Comparison of ENCODE assay signal across 10 cellular contexts in genomic region chr3:50265988-50266387, GRCh38. TPM values are rescaled to one million over a fixed set of nuclear protein-coding genes. Genes with fewer than 3 reads are reported as not detected.
DNase-seq lines count a peak whose midpoint lies in the region; ATAC-seq and TF ChIP-seq lines count a peak whose summit lies in the region.
"Had no signal": no experiment of that assay in that cellular context is flagged by ENCODE, and none has a peak within 500 bp of the region (broad histone marks: within the 10 kb centered on the region; RNA-seq: fewer than 3 reads in every experiment).

No MANE protein-coding gene starts in this region.

- no peak for TF ChIP-seq POLR2A in testis (IDR thresholded peaks at IDR 0.05)
- no peak for TF ChIP-seq POLR2A in GM18505 (IDR thresholded peaks at IDR 0.05; ENCODE audit: borderline replicate concordance, extremely low read depth, insufficient read depth, insufficient read length)

- ATAC-seq in GM18505 (IDR thresholded peaks at IDR 0.05; ENCODE audit: unreplicated experiment), result no peak
- ATAC-seq: CD8-positive, alpha-beta T cell had no signal

- peak overlapping the region; percentile 25; the same call in 1 of the 2 replicates for H3K4me3 Mint-ChIP-seq in HFFc6
- H3K4me3 Mint-ChIP-seq: CD8-positive, alpha-beta T cell had no signal

- H3K27me3 Mint-ChIP-seq in HFFc6 (ENCODE audit: insufficient read depth), result peaks cover 12% of the 10 kb centered on the region

- peaks cover 69% of the 10 kb centered on the region for H3K4me1 Mint-ChIP-seq in HFFc6 (ENCODE audit: low read depth)

- H3K27ac Mint-ChIP-seq in HFFc6, result peak overlapping the region; percentile 80
- H3K27ac Mint-ChIP-seq: CD8-positive, alpha-beta T cell had no signal

- H3K4me3 ChIP-seq in coronary artery, result peak overlapping the region; percentile 74
- peak overlapping the region in 1 of 2 donors; percentile 79 for H3K4me3 ChIP-seq in muscle layer of colon (ENCODE audit: low read depth in 1 of 2, low read length in 2 of 2)
- no peak overlapping the region for H3K4me3 ChIP-seq in testis

- H3K36me3 ChIP-seq in muscle layer of colon (ENCODE audit: insufficient read depth, low read length) (peaks cover 2% of the 10 kb centered on the region), testis (ENCODE audit: low read depth, missing control alignments) (no peaks in the 10 kb centered on the region)

- H3K4me1 ChIP-seq in muscle layer of colon (ENCODE audit: insufficient read depth, low read length) (peaks cover 66% of the 10 kb centered on the region), testis (peaks cover 64% of the 10 kb centered on the region)

- no peaks in the 10 kb centered on the region for H3K36me3 Mint-ChIP-seq in HFFc6 (ENCODE audit: low read depth)
- H3K36me3 Mint-ChIP-seq: CD8-positive, alpha-beta T cell had no signal

- H3K9ac ChIP-seq in muscle layer of colon (ENCODE audit: low read length), result no peak overlapping the region

- DNase-seq in HFFc6, result no peak
- no peak for DNase-seq in coronary artery (ENCODE audit: low spot score)
- DNase-seq in testis, result no peak
- no peak for DNase-seq in midbrain (lab: John Stamatoyannopoulos, UW)
- DNase-seq in SHP77 treated with DMSO at 0.1 percent for 48 hours (lab: John Stamatoyannopoulos, UW), result no peak
- DNase-seq: CD8-positive, alpha-beta T cell; NCI-H226 had no signal

- intact Hi-C loops in testis (cut with DNase I; ENCODE audit: low total_unique reads), result no loop called here

- no peaks in the 10 kb centered on the region for H3K9me3 ChIP-seq in muscle layer of colon (ENCODE audit: low read length)
- no peaks in the 10 kb centered on the region for H3K9me3 ChIP-seq in testis

- 76 to 82% methylated on average over 6 of the region's 6 CpGs for whole genome bisulfite sequencing in testis, 2 donors

- TF ChIP-seq CTCF in HFFc6 (IDR thresholded peaks at IDR 0.05), result no peak
- TF ChIP-seq CTCF in coronary artery (IDR thresholded peaks at IDR 0.05), result no peak
- TF ChIP-seq CTCF in testis (IDR thresholded peaks at IDR 0.05), result no peak

- H3K27me3 ChIP-seq in muscle layer of colon (ENCODE audit: control insufficient read depth in 1 of 2, insufficient read depth in 2 of 2, low read length in 2 of 2) (no peaks in the 10 kb centered on the region), testis (no peaks in the 10 kb centered on the region)

- H3K27ac ChIP-seq in coronary artery (peak overlapping the region; percentile 97 to 99), muscle layer of colon (ENCODE audit: low read depth, low read length) (peak overlapping the region; percentile 82), testis (peak overlapping the region; percentile 71 to 72)
- H3K27ac ChIP-seq: VCaP had no signal

- no peaks in the 10 kb centered on the region for H3K9me3 Mint-ChIP-seq in HFFc6
- H3K9me3 Mint-ChIP-seq: CD8-positive, alpha-beta T cell had no signal

RNA-seq across cellular contexts. Expression of gene SEMA3B, which starts 3.0 kb away (rescaled TPM):
- 10 to 100 TPM; 14.5 to 26.6 (median 24.7) TPM for total RNA-seq in HFFc6 (2021; fragmentation: NEBNext Ultra II Directional; extraction: Animal tissue kit (Norgen Biotek cat#: 25700))
- 10 to 100 TPM; 12.9 to 26.7 TPM for total RNA-seq in testis
- 30.2 TPM for polyA plus RNA-seq in testis (ENCODE audit: insufficient read depth, low read depth, low replicate concordance)

RNA-seq across cellular contexts. Expression of gene LSMEM2, which starts 12.9 kb away (rescaled TPM):
- total RNA-seq in HFFc6 (2021; fragmentation: NEBNext Ultra II Directional; extraction: Animal tissue kit (Norgen Biotek cat#: 25700)), result under 1 TPM in 2 of 6 experiments, not detected in 4; 0.11 to 0.13 TPM
- 1 to 10 TPM; 1.5 to 3.2 TPM for total RNA-seq in testis
- 2.6 TPM for polyA plus RNA-seq in testis (ENCODE audit: insufficient read depth, low read depth, low replicate concordance)
- total RNA-seq: CD8-positive, alpha-beta T cell had no signal

RNA-seq across cellular contexts. Expression of gene IFRD2, which starts 26.2 kb away (rescaled TPM):
- total RNA-seq in HFFc6 (2021; fragmentation: NEBNext Ultra II Directional; extraction: Animal tissue kit (Norgen Biotek cat#: 25700)), result 100 to 1,000 TPM in 1 of 6 experiments, 10 to 100 TPM in 5; 71.2 to 102 (median 74.6) TPM
- total RNA-seq in testis, result 10 to 100 TPM; 55.3 to 60.9 TPM
- polyA plus RNA-seq in testis (ENCODE audit: insufficient read depth, low read depth, low replicate concordance), result 42.3 TPM

RNA-seq across cellular contexts. Expression of gene GNAI2, which starts 30.0 kb away (rescaled TPM):
- total RNA-seq in HFFc6 (2021; fragmentation: NEBNext Ultra II Directional; extraction: Animal tissue kit (Norgen Biotek cat#: 25700)), result 100 to 1,000 TPM; 532 to 617 (median 582) TPM
- total RNA-seq in testis, result 100 to 1,000 TPM; 239 to 343 TPM
- polyA plus RNA-seq in testis (ENCODE audit: insufficient read depth, low read depth, low replicate concordance), result 238 TPM

RNA-seq across cellular contexts. Expression of gene HYAL3, which starts 33.2 kb away (rescaled TPM):
- 1 to 10 TPM; 4.7 to 8.3 (median 5.8) TPM for total RNA-seq in HFFc6 (2021; fragmentation: NEBNext Ultra II Directional; extraction: Animal tissue kit (Norgen Biotek cat#: 25700))
- total RNA-seq in testis, result 10 to 100 TPM; 13.8 to 25.2 TPM
- polyA plus RNA-seq in testis (ENCODE audit: insufficient read depth, low read depth, low replicate concordance), result 27.9 TPM
